9 cellular contexts compared by ENCODE assay signal in genomic region chr6:125002090-125002741, GRCh38. TPM values are rescaled to one million over a fixed set of nuclear protein-coding genes. Genes with fewer than 3 reads are reported as not detected.
DNase-seq lines count a peak whose midpoint lies in the region; ATAC-seq and TF ChIP-seq lines count a peak whose summit lies in the region.
"Had no signal": no experiment of that assay in that cellular context is flagged by ENCODE, and none has a peak within 500 bp of the region (broad histone marks: within the 10 kb centered on the region; RNA-seq: fewer than 3 reads in every experiment).

No MANE protein-coding gene starts in this region.

- intact Hi-C loops in breast epithelium (cut with DNase I; ENCODE audit: low total_unique reads) (no loop called here), left lung (cut with DNase I) (no loop called here)

- no peak for TF ChIP-seq POLR2A in breast epithelium (IDR thresholded peaks at IDR 0.05)
- no peak for TF ChIP-seq POLR2A in suprapubic skin (IDR thresholded peaks at IDR 0.05)

- H3K27ac ChIP-seq in HUES48 (ENCODE audit: low read depth, low read length), result peak overlapping the region; percentile 21
- H3K27ac ChIP-seq in breast epithelium, result peak overlapping the region in 1 of 2 donors; percentile 60
- no peak overlapping the region for H3K27ac ChIP-seq in left lung
- H3K27ac ChIP-seq in suprapubic skin, result no peak overlapping the region

- H3K36me3 ChIP-seq in HUES48 (ENCODE audit: control insufficient read depth, insufficient read depth, low read length) (no peaks in the 10 kb centered on the region), breast epithelium (peaks cover 3% of the 10 kb centered on the region), left lung (no peaks in the 10 kb centered on the region), suprapubic skin (no peaks in the 10 kb centered on the region)

- TF ChIP-seq CTCF in breast epithelium (IDR thresholded peaks at IDR 0.05) (no peak), left lung (IDR thresholded peaks at IDR 0.05) (no peak), suprapubic skin (IDR thresholded peaks at IDR 0.05) (no peak)

- WGBS in suprapubic skin, result 71% methylated on average over 11 of the region's 11 CpGs

- TF ChIP-seq EP300 in suprapubic skin (IDR thresholded peaks at IDR 0.05), result no peak

- H3K9me3 ChIP-seq in HUES48 (ENCODE audit: control insufficient read depth, insufficient read depth, low read length) (no peaks in the 10 kb centered on the region), breast epithelium (no peaks in the 10 kb centered on the region), left lung (no peaks in the 10 kb centered on the region), suprapubic skin (no peaks in the 10 kb centered on the region)

- no peak overlapping the region for H3K9ac ChIP-seq in HUES48 (ENCODE audit: low read depth, low read length)

- ATAC-seq in left lung (peak; percentile 53), GM19397 (IDR thresholded peaks at IDR 0.05; ENCODE audit: unreplicated experiment) (no peak)

- H3K4me1 ChIP-seq in HUES48 (ENCODE audit: control insufficient read depth, insufficient read depth, low read length) (peaks cover 11% of the 10 kb centered on the region), breast epithelium (no peaks in the 10 kb centered on the region), left lung (peaks cover 3 to 14% of the 10 kb centered on the region in 2 donors), suprapubic skin (peaks cover 14% of the 10 kb centered on the region)

- no peak overlapping the region for H3K4me3 ChIP-seq in HUES48 (ENCODE audit: low read depth, low read length)
- peak overlapping the region in 2 of 3 donors; percentile 19 to 33 for H3K4me3 ChIP-seq in breast epithelium
- H3K4me3 ChIP-seq in left lung, result peak overlapping the region in 1 of 2 donors; percentile 21
- peak overlapping the region; percentile 13 for H3K4me3 ChIP-seq in suprapubic skin

- DNase-seq in breast epithelium (ENCODE audit: low spot score in 2 of 2) (no peak), left lung (no peak), suprapubic skin (ENCODE audit: low spot score in 2 of 2) (no peak), NCI-H1930 (lab: John Stamatoyannopoulos, UW) (no peak), GDM1 (lab: John Stamatoyannopoulos, UW) (no peak), activated gamma-delta T cell (lab: John Stamatoyannopoulos, UW) (no peak)
- DNase-seq: NCI-H1694 treated with DMSO at 0.1 percent for 48 hours had no signal

- H3K27me3 ChIP-seq in HUES48 (ENCODE audit: control insufficient read depth, insufficient read depth, low read length) (no peaks in the 10 kb centered on the region), breast epithelium (no peaks in the 10 kb centered on the region), left lung (no peaks in the 10 kb centered on the region), suprapubic skin (no peaks in the 10 kb centered on the region)

RNA-seq across cellular contexts. Expression of gene RNF217, which starts 40.0 kb away (rescaled TPM):
- total RNA-seq in breast epithelium (10 to 100 TPM; 40.1 to 43.3 (median 41.0) TPM), left lung (10 to 100 TPM; 17.2 to 18.5 TPM), suprapubic skin (10 to 100 TPM; 32.3 to 55.1 (median 43.3) TPM)
